In genomic region chr20:31572701-31573554, GRCh38 we compare ENCODE assay signal across 8 cellular contexts. TPM values are rescaled to one million over a fixed set of nuclear protein-coding genes. Genes with fewer than 3 reads are reported as not detected.
A peak's percentile ranks its signal among the peaks of the same experiment; 100 is the strongest.
DNase-seq lines count a peak whose midpoint lies in the region; ATAC-seq and TF ChIP-seq lines count a peak whose summit lies in the region.

No MANE protein-coding gene starts in this region.

- no peaks in the 10 kb centered on the region for H3K27me3 ChIP-seq in kidney epithelial cell (ENCODE audit: control insufficient read depth, insufficient read depth, low read length)

- peak overlapping the region; percentile 33 for H3K4me3 ChIP-seq in kidney epithelial cell (ENCODE audit: low read depth, low read length)

- TF ChIP-seq CTCF in AG09319 (IDR thresholded peaks at IDR 0.05; ENCODE audit: low read depth, low read length) (no peak), kidney epithelial cell (IDR thresholded peaks at IDR 0.05; ENCODE audit: insufficient read depth, low read length, poor library complexity, severe bottlenecking) (no peak)

- ATAC-seq in GM19043 (IDR thresholded peaks at IDR 0.05; ENCODE audit: low read depth, unreplicated experiment) (peak; percentile 82), HG03354 (IDR thresholded peaks at IDR 0.05; ENCODE audit: poor library complexity, severe bottlenecking, unreplicated experiment) (peak; percentile 88)

- DNase-seq in AG09319 (ENCODE audit: extremely low read depth, low read depth) (peak; percentile 97), NCI-H446 (lab: John Stamatoyannopoulos, UW) (peak; percentile 93 to 100), cerebellar nuclear complex (lab: John Stamatoyannopoulos, UW) (peak; percentile 22 to 23), kidney epithelial cell (ENCODE audit: low read depth) (peak; percentile 87)
- peak; percentile 79 for DNase-seq in activated CD4-positive, CD25-positive, alpha-beta regulatory T cell treated with anti-CD3 and anti-CD28 coated beads, Interleukin-2, amount 50 U/mL, for 72 hours
- DNase-seq in stimulated activated CD4-positive, alpha-beta T cell treated with anti-CD3 and anti-CD28 coated beads, Interleukin-15, amount 100 ng/mL, for 24 hours, result peak; percentile 90

- H3K36me3 ChIP-seq in kidney epithelial cell (ENCODE audit: control insufficient read depth, insufficient read depth, low read length), result peaks cover 2% of the 10 kb centered on the region

RNA-seq across cellular contexts. Expression of gene ID1, which starts 32.2 kb away (rescaled TPM):
- 27.5 and 32.1 TPM in 2 replicates for total RNA-seq in kidney epithelial cell

RNA-seq across cellular contexts. Expression of gene HM13, which starts 58.7 kb away (rescaled TPM):
- 116 and 133 TPM in 2 replicates for total RNA-seq in kidney epithelial cell

Comparison
In these comparisons a context has a peak if more than half of its experiments do, and no peak if none do; other contexts are left out.
1. Peak in every context shown above with its lines: DNase-seq, ATAC-seq and H3K4me3 ChIP-seq.
2. DNase-seq: peak in every context shown above with its lines; median percentile 97 in AG09319; 96 in NCI-H446; 90 in stimulated activated CD4-positive, alpha-beta T cell treated with anti-CD3 and anti-CD28 coated beads, Interleukin-15, amount 100 ng/mL, for 24 hours; 87 in kidney epithelial cell; 79 in activated CD4-positive, CD25-positive, alpha-beta regulatory T cell treated with anti-CD3 and anti-CD28 coated beads, Interleukin-2, amount 50 U/mL, for 72 hours; 22 in cerebellar nuclear complex.